In the genomic region with DNA sequence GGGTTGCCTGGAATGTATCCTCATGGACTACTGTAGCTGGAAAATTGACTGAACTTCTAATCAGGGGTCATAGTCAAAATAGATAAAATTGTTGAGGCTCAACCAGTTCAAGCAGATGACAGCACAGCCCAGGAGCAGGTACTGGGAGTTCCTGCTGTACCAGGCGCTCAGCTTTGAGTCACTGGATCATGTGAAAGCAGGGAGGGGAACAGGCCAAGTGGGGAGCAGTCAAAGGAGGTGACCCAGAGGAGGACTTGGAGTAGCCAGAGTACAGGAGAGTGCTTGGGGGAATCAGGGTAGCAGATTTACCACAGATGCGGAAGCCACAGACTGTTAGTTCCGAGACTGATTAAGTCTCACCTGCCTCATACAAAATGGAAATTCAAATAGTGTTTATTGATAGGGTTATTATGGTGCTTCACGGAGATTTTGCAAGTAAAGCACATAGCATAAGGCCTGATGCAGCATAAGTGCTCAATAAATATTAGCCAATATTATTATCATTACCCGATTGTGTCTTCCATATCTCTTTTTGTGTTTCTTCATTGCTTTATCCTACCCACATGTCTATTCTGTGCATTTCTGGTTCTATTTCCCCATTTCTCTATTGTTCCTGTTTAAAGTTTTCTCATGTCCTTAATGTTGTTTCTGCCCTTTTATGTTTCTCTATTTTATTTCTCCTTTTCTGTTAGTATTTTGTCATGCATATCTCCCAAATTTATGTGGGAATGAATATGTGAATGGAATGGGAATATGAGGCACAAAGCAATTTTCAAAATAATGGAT, we compare ENCODE assay signal across 21 cellular contexts.
DNase-seq lines count a peak whose midpoint lies in the region; TF ChIP-seq lines count a peak whose summit lies in the region.
"Had no signal": no experiment of that assay in that cellular context is flagged by ENCODE, and none has a peak within 500 bp of the region (broad histone marks: within the 10 kb centered on the region; RNA-seq: fewer than 3 reads in every experiment).

No MANE protein-coding gene starts in this region.

- H3K27me3 ChIP-seq in HL-60 (ENCODE audit: insufficient read depth, poor library complexity, severe bottlenecking) (no peaks in the 10 kb centered on the region), esophagus squamous epithelium (no peaks in the 10 kb centered on the region), stomach (no peaks in the 10 kb centered on the region)
- H3K27me3 ChIP-seq: body of pancreas had no signal

- intact Hi-C loops in esophagus squamous epithelium (cut with DNase I), result no loop called here
- intact Hi-C loops in stomach (cut with DNase I; ENCODE audit: low total_unique reads), result no loop called here

- H3K4me3 ChIP-seq in HL-60 (replicated peaks; ENCODE audit: insufficient read depth, low read length) (no peak overlapping the region), esophagus squamous epithelium (no peak overlapping the region), stomach (no peak overlapping the region)
- H3K4me3 ChIP-seq: body of pancreas, dorsolateral prefrontal cortex, GM23338, lung had no signal

- no peak overlapping the region for H3K4me3 Mint-ChIP-seq in glutamatergic neuron (ENCODE audit: unreplicated experiment)
- no peak overlapping the region for H3K4me3 Mint-ChIP-seq in HFFc6
- H3K4me3 Mint-ChIP-seq: activated CD4-positive, alpha-beta T cell treated with anti-CD3 and anti-CD28 coated beads, Interleukin-2, amount 10 ng/mL, durations not matched to agents 7 days and 5 days; activated naive CD4-positive, alpha-beta T cell treated with anti-CD3 and anti-CD28 coated beads, Interleukin-2, amount 10 ng/mL, durations not matched to agents 7 days and 5 days; CD4-positive, CD25-positive, alpha-beta regulatory T cell; GM23338 had no signal

- no peak overlapping the region for H3K27ac Mint-ChIP-seq in glutamatergic neuron (ENCODE audit: unreplicated experiment)
- no peak overlapping the region for H3K27ac Mint-ChIP-seq in HFFc6
- H3K27ac Mint-ChIP-seq: activated CD4-positive, alpha-beta T cell treated with anti-CD3 and anti-CD28 coated beads, Interleukin-2, amount 10 ng/mL, durations not matched to agents 7 days and 5 days; activated naive CD4-positive, alpha-beta T cell treated with anti-CD3 and anti-CD28 coated beads, Interleukin-2, amount 10 ng/mL, durations not matched to agents 7 days and 5 days; CD4-positive, CD25-positive, alpha-beta regulatory T cell; GM23338 had no signal

- peak overlapping the region; percentile 64 for H3K27ac ChIP-seq in HL-60 (replicated peaks)
- H3K27ac ChIP-seq in esophagus squamous epithelium, result peak overlapping the region in 3 of 4 donors; percentile 57 to 75 (median 71)
- H3K27ac ChIP-seq in stomach, result peak overlapping the region in 4 of 5 donors; percentile 2 to 72 (median 57)

- no peaks in the 10 kb centered on the region for H3K36me3 Mint-ChIP-seq in glutamatergic neuron (ENCODE audit: unreplicated experiment)
- H3K36me3 Mint-ChIP-seq in HFFc6 (ENCODE audit: low read depth), result no peaks in the 10 kb centered on the region
- H3K36me3 Mint-ChIP-seq: activated naive CD4-positive, alpha-beta T cell treated with anti-CD3 and anti-CD28 coated beads, Interleukin-2, amount 10 ng/mL, durations not matched to agents 7 days and 5 days; CD4-positive, CD25-positive, alpha-beta regulatory T cell had no signal

- WGBS in esophagus squamous epithelium, 2 donors, result 69 to 76% methylated on average over 5 of the region's 5 CpGs
- 72 to 83% (median 78%) methylated on average over 5 of the region's 5 CpGs for WGBS in stomach, 5 donors

- peaks cover 0 to 41% (median 9%) of the 10 kb centered on the region in 3 donors for H3K4me1 ChIP-seq in esophagus squamous epithelium
- peaks cover 0 to 4% (median 0%) of the 10 kb centered on the region in 4 donors for H3K4me1 ChIP-seq in stomach
- H3K4me1 ChIP-seq: body of pancreas had no signal

- H3K4me1 Mint-ChIP-seq in glutamatergic neuron (ENCODE audit: low read depth, unreplicated experiment), result no peaks in the 10 kb centered on the region
- H3K4me1 Mint-ChIP-seq in HFFc6 (ENCODE audit: low read depth), result no peaks in the 10 kb centered on the region
- H3K4me1 Mint-ChIP-seq: GM23338 had no signal

- TF ChIP-seq EP300 in stomach (IDR thresholded peaks at IDR 0.05), result no peak

- DNase-seq in HL-60 (ENCODE audit: low read depth in 1 of 2, low spot score in 1 of 2) (peak; percentile 16 to 33), NOMO-1 treated with dmso at 0.1 percent for 144 hours (lab: John Stamatoyannopoulos, UW; ENCODE audit: unreplicated experiment) (peak; percentile 1), esophagus squamous epithelium (lab: John Stamatoyannopoulos, UW) (no peak), stomach (no peak), glutamatergic neuron (no peak), NCI-H1436 (lab: John Stamatoyannopoulos, UW) (no peak), HFFc6 (no peak)
- DNase-seq: activated CD4-positive, alpha-beta T cell treated with anti-CD3 and anti-CD28 coated beads, Interleukin-2, amount 10 ng/mL, durations not matched to agents 7 days and 5 days; activated naive CD4-positive, alpha-beta T cell treated with anti-CD3 and anti-CD28 coated beads, Interleukin-2, amount 10 ng/mL, durations not matched to agents 7 days and 5 days; activated T-cell treated with anti-CD3 and anti-CD28 coated beads for 4 hours; DMS79 treated with DMSO at 0.1 percent for 48 hours; dorsolateral prefrontal cortex; NCI-H774; retina; RPMI8226; stimulated activated CD4-positive, alpha-beta T cell treated with anti-CD3 and anti-CD28 coated beads, Interleukin-1b, Interleukin-23, amount 100 ng/mL, for 48 hours; T-helper 9 cell had no signal

- TF ChIP-seq CTCF in HL-60 (IDR thresholded peaks at IDR 0.05; ENCODE audit: insufficient read depth, low read length) (no peak), esophagus squamous epithelium (IDR thresholded peaks at IDR 0.05) (no peak), stomach (IDR thresholded peaks at IDR 0.05) (no peak), glutamatergic neuron (IDR thresholded peaks at IDR 0.05; ENCODE audit: partially characterized antibody, unreplicated experiment) (no peak), HFFc6 (IDR thresholded peaks at IDR 0.05) (no peak)

- no peaks in the 10 kb centered on the region for H3K9me3 ChIP-seq in esophagus squamous epithelium
- no peaks in the 10 kb centered on the region for H3K9me3 ChIP-seq in stomach
- H3K9me3 ChIP-seq: body of pancreas had no signal

- H3K27me3 Mint-ChIP-seq in glutamatergic neuron (ENCODE audit: unreplicated experiment) (peaks cover 2% of the 10 kb centered on the region), HFFc6 (ENCODE audit: insufficient read depth) (no peaks in the 10 kb centered on the region; the same call in 1 of the 2 replicates)
- H3K27me3 Mint-ChIP-seq: activated naive CD4-positive, alpha-beta T cell treated with anti-CD3 and anti-CD28 coated beads, Interleukin-2, amount 10 ng/mL, durations not matched to agents 7 days and 5 days had no signal

- H3K36me3 ChIP-seq in esophagus squamous epithelium (no peaks in the 10 kb centered on the region), stomach (no peaks in the 10 kb centered on the region)

- no peaks in the 10 kb centered on the region for H3K9me3 Mint-ChIP-seq in glutamatergic neuron (ENCODE audit: unreplicated experiment)
- peaks cover 16% of the 10 kb centered on the region; the same call in 1 of the 2 replicates for H3K9me3 Mint-ChIP-seq in HFFc6
- H3K9me3 Mint-ChIP-seq: activated CD4-positive, alpha-beta T cell treated with anti-CD3 and anti-CD28 coated beads, Interleukin-2, amount 10 ng/mL, durations not matched to agents 7 days and 5 days; activated naive CD4-positive, alpha-beta T cell treated with anti-CD3 and anti-CD28 coated beads, Interleukin-2, amount 10 ng/mL, durations not matched to agents 7 days and 5 days; GM23338 had no signal

- TF ChIP-seq POLR2A in esophagus squamous epithelium (IDR thresholded peaks at IDR 0.05) (no peak), stomach (IDR thresholded peaks at IDR 0.05) (no peak)

Comparison
In these comparisons a context has a peak if more than half of its experiments do, and no peak if none do; other contexts are left out.
1. DNase-seq: peak in HL-60 (2 of 2) and NOMO-1 treated with dmso at 0.1 percent for 144 hours (single experiment); none in esophagus squamous epithelium (single experiment), stomach (single experiment), glutamatergic neuron (single experiment), NCI-H1436 (single experiment) and HFFc6 (single experiment).
2. Peak in every context shown above with its lines, with median percentiles within 50 percentile points of each other: H3K27ac ChIP-seq.